Comparison of ENCODE assay signal across 1 cellular context in the genomic region with DNA sequence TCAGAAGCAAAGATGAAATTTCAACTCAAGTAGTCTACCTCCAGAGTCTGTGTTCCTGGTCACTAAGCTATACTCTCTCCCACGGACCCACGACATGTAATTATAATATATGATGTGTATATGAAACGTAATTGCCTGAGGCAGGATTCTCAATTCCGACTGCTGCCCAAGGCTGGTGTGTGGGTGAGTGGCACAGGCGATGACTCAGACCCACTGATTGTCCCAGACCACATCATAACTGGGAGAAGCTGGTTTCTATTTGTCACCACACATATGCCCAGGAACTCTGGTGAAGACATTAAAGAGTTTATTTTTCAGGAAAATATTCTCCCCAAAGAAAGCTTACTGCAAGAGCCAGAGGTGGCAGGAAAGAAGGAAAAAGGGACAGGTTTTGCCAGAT.
TF ChIP-seq lines count a peak whose summit lies in the region.

No MANE protein-coding gene starts in this region.

TF ChIP-seq in HepG2, 621 proteins besides CTCF, POLR2A, EP300 and RAD21 (continued from another document):
- TF ChIP-seq BCL3 (CRISPR knock-in tag; IDR thresholded peaks at IDR 0.05) (no peak), ZNF782 (CRISPR knock-in tag; IDR thresholded peaks at IDR 0.05; ENCODE audit: borderline replicate concordance) (no peak), NFE2 (CRISPR knock-in tag; IDR thresholded peaks at IDR 0.05) (no peak)
- TF ChIP-seq, protein P1, sequence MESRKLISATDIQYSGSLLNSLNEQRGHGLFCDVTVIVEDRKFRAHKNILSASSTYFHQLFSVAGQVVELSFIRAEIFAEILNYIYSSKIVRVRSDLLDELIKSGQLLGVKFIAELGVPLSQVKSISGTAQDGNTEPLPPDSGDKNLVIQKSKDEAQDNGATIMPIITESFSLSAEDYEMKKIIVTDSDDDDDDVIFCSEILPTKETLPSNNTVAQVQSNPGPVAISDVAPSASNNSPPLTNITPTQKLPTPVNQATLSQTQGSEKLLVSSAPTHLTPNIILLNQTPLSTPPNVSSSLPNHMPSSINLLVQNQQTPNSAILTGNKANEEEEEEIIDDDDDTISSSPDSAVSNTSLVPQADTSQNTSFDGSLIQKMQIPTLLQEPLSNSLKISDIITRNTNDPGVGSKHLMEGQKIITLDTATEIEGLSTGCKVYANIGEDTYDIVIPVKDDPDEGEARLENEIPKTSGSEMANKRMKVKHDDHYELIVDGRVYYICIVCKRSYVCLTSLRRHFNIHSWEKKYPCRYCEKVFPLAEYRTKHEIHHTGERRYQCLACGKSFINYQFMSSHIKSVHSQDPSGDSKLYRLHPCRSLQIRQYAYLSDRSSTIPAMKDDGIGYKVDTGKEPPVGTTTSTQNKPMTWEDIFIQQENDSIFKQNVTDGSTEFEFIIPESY (CRISPR knock-in tag; IDR thresholded peaks at IDR 0.05), result no peak
